Comparison of ENCODE assay signal across 1 cellular context in the genomic region with DNA sequence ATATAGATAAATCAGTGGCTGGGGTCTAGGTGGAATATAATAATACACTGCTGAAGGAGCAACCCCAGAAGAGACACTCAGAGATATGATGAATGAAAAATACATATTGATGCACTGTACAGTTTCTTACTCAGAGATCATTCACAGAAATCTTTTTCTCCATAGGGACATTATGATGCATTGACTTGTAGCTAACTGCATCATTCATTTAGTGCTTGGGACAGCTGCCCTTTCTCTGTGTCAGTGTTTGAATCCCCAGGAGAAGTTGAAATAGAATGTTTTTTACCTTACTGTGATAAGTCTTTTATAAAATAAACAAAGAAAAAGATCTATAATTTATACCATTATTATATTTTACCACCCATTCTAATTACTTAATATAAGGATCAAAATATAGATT.
TF ChIP-seq lines count a peak whose summit lies in the region.

No MANE protein-coding gene starts in this region.

TF ChIP-seq in IMR-90, 13 proteins besides CTCF, POLR2A, EP300 and RAD21:
- TF ChIP-seq FOS (IDR thresholded peaks at IDR 0.05; ENCODE audit: low read depth, low read length), result no peak
- TF ChIP-seq CEBPB (IDR thresholded peaks at IDR 0.05; ENCODE audit: low read depth, low read length), result no peak
- TF ChIP-seq, protein P1, sequence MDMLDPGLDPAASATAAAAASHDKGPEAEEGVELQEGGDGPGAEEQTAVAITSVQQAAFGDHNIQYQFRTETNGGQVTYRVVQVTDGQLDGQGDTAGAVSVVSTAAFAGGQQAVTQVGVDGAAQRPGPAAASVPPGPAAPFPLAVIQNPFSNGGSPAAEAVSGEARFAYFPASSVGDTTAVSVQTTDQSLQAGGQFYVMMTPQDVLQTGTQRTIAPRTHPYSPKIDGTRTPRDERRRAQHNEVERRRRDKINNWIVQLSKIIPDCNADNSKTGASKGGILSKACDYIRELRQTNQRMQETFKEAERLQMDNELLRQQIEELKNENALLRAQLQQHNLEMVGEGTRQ (IDR thresholded peaks at IDR 0.05; ENCODE audit: low read depth, low read length), result no peak
- TF ChIP-seq MXI1 (IDR thresholded peaks at IDR 0.05; ENCODE audit: borderline replicate concordance, low read depth, low read length), result no peak
- no peak for TF ChIP-seq CHD1 (IDR thresholded peaks at IDR 0.05; ENCODE audit: low read depth, low read length)
